In genomic region chr7:38107486-38107893, GRCh38 we compare ENCODE assay signal across 8 cellular contexts.
DNase-seq lines count a peak whose midpoint lies in the region; ATAC-seq and TF ChIP-seq lines count a peak whose summit lies in the region.

No MANE protein-coding gene starts in this region.

- no peaks in the 10 kb centered on the region for H3K79me2 ChIP-seq in Loucy (ENCODE audit: insufficient read depth, low read length)

- H3K27me3 ChIP-seq in Loucy (ENCODE audit: insufficient read depth, low read length, poor library complexity, severe bottlenecking), result no peaks in the 10 kb centered on the region

- ATAC-seq in GM21717 (IDR thresholded peaks at IDR 0.05; ENCODE audit: unreplicated experiment) (peak; percentile 81), Right ventricle myocardium superior (ENCODE audit: poor library complexity) (peak; percentile 85), HG03025 (IDR thresholded peaks at IDR 0.05; ENCODE audit: low FRiP score, unreplicated experiment) (no peak)

- no peak overlapping the region for H3K4me2 ChIP-seq in Loucy (ENCODE audit: low read depth, low read length, poor library complexity, severe bottlenecking)

- H3K9ac ChIP-seq in Loucy (ENCODE audit: low read depth, low read length, poor library complexity, severe bottlenecking), result no peak overlapping the region

- peak; percentile 90 for TF ChIP-seq CTCF in Loucy (conservative IDR thresholded peaks at IDR 0.05; ENCODE audit: low read length)

- no peak overlapping the region for H3K4me3 Mint-ChIP-seq in activated naive CD4-positive, alpha-beta T cell treated with anti-CD3 and anti-CD28 coated beads, Interleukin-2, amount 10 ng/mL, durations not matched to agents 7 days and 5 days

- no peaks in the 10 kb centered on the region for H3K9me2 ChIP-seq in Loucy (replicated peaks; ENCODE audit: low read depth, low read length)

- no peaks in the 10 kb centered on the region for H3K9me3 ChIP-seq in Loucy (ENCODE audit: insufficient read depth, low read depth, low read length)

- no peaks in the 10 kb centered on the region for H3K36me3 ChIP-seq in Loucy (ENCODE audit: insufficient read depth, low read length)

- H3F3A ChIP-seq in Loucy (ENCODE audit: low read depth), result no peaks in the 10 kb centered on the region

- H3K9me3 Mint-ChIP-seq in activated naive CD4-positive, alpha-beta T cell treated with anti-CD3 and anti-CD28 coated beads, Interleukin-2, amount 10 ng/mL, durations not matched to agents 7 days and 5 days, result no peaks in the 10 kb centered on the region

- H3K4me1 Mint-ChIP-seq in activated naive CD4-positive, alpha-beta T cell treated with anti-CD3 and anti-CD28 coated beads, Interleukin-2, amount 10 ng/mL, durations not matched to agents 7 days and 5 days, result no peaks in the 10 kb centered on the region

- H3K36me3 Mint-ChIP-seq in activated naive CD4-positive, alpha-beta T cell treated with anti-CD3 and anti-CD28 coated beads, Interleukin-2, amount 10 ng/mL, durations not matched to agents 7 days and 5 days, result no peaks in the 10 kb centered on the region

- peak; percentile 80 for DNase-seq in Daoy (ENCODE audit: low read depth)
- DNase-seq in SK-N-DZ (ENCODE audit: low spot score), result peak; percentile 61
- peak; percentile 76 for DNase-seq in activated naive CD4-positive, alpha-beta T cell treated with anti-CD3 and anti-CD28 coated beads, Interleukin-2, amount 10 ng/mL, durations not matched to agents 7 days and 5 days
- peak; percentile 40 for DNase-seq in Right ventricle myocardium superior
- peak; percentile 4 for DNase-seq in pulmonary artery endothelial cell (ENCODE audit: low read depth, low spot score)

- intact Hi-C loops in Right ventricle myocardium superior (cut with DNase I), result loop anchor here (5.0 to 10.0 kb wide), 2 partner anchors 190 to 207 kb away; partner anchors contain the start of gene SFRP4

- H3K4me3 ChIP-seq in Loucy (ENCODE audit: low read length, poor library complexity, severe bottlenecking), result no peak overlapping the region

- H3K4me1 ChIP-seq in Loucy (ENCODE audit: insufficient read depth, low read length, poor library complexity, severe bottlenecking), result no peaks in the 10 kb centered on the region

- H4K20me1 ChIP-seq in Loucy (ENCODE audit: insufficient read depth, low read length, poor library complexity, severe bottlenecking), result no peaks in the 10 kb centered on the region

- H3K27me3 Mint-ChIP-seq in activated naive CD4-positive, alpha-beta T cell treated with anti-CD3 and anti-CD28 coated beads, Interleukin-2, amount 10 ng/mL, durations not matched to agents 7 days and 5 days, result peaks cover 12% of the 10 kb centered on the region

- CTCF ChIA-PET in activated naive CD4-positive, alpha-beta T cell treated with anti-CD3 and anti-CD28 coated beads, Interleukin-2, amount 10 ng/mL, durations not matched to agents 7 days and 5 days (lab: Charles Lee), result interaction anchor here (0.9 to 4.7 kb wide), 17 partner anchors 9 to 269 kb away, joined by 3 to 48 read pairs (median 7); partner anchors contain the start of gene SFRP4

- H2AFZ ChIP-seq in Loucy (ENCODE audit: low read length), result no peak overlapping the region

- H3K27ac Mint-ChIP-seq in activated naive CD4-positive, alpha-beta T cell treated with anti-CD3 and anti-CD28 coated beads, Interleukin-2, amount 10 ng/mL, durations not matched to agents 7 days and 5 days, result no peak overlapping the region

Comparison
In these comparisons a context has a peak if more than half of its experiments do, and no peak if none do; other contexts are left out.
1. DNase-seq: peak in every context shown above with its lines; median percentile 80 in Daoy; 76 in activated naive CD4-positive, alpha-beta T cell treated with anti-CD3 and anti-CD28 coated beads, Interleukin-2, amount 10 ng/mL, durations not matched to agents 7 days and 5 days; 61 in SK-N-DZ; 40 in Right ventricle myocardium superior; 4 in pulmonary artery endothelial cell.